In the genomic region with DNA sequence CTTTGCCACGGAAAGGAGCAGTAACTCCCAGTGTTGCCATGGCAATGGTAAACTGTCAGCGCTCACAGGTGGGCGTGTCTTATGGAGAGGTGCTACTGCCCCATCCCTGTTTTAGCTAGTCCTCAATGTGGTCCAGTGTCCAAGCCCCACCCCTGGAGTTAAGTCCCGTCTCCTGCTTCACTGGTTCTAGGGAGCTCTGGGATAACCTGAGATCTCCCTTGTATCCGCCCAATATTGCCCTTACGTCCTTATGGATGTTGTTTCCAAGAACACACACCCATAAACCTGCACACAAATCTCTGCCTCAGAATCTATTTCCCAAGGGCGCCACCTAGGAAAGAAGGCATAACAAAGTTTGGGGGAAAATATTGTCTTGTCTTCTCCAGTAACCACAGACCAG, we compare ENCODE assay signal across 10 cellular contexts.
DNase-seq lines count a peak whose midpoint lies in the region; ATAC-seq and TF ChIP-seq lines count a peak whose summit lies in the region.
"Had no signal": no experiment of that assay in that cellular context is flagged by ENCODE, and none has a peak within 500 bp of the region (broad histone marks: within the 10 kb centered on the region; RNA-seq: fewer than 3 reads in every experiment).

No MANE protein-coding gene starts in this region.

- 84 to 91% (median 88%) methylated on average over 7 of the region's 7 CpGs for WGBS in heart left ventricle, 4 donors
- WGBS in thymus = 67% methylated on average over 7 of the region's 7 CpGs
- 84% methylated on average over 7 of the region's 7 CpGs for whole genome bisulfite sequencing in hepatocyte (ENCODE audit: low lambda C conversion rate, missing lambda C conversion rate)

- H3K4me3 Mint-ChIP-seq in central memory CD8-positive, alpha-beta T cell = peak overlapping the region; percentile 74
- H3K4me3 Mint-ChIP-seq: dendritic cell treated with granulocyte-macrophage colony-stimulating factor and Interleukin-4, amounts not matched to agents 40 ng/mL and 50 ng/mL, for 4 days had no signal

- no peaks in the 10 kb centered on the region for H3K4me1 ChIP-seq in cardiac muscle cell (ENCODE audit: low read depth)
- H3K4me1 ChIP-seq in heart left ventricle = peaks cover 0 to 46% (median 18%) of the 10 kb centered on the region in 12 donors
- peaks cover 4% of the 10 kb centered on the region for H3K4me1 ChIP-seq in thymus (ENCODE audit: control insufficient read depth, insufficient read depth, low read length)
- no peaks in the 10 kb centered on the region for H3K4me1 ChIP-seq in hepatocyte (ENCODE audit: insufficient read depth)
- H3K4me1 ChIP-seq: pancreas had no signal

- no peak overlapping the region for H3K27ac ChIP-seq in cardiac muscle cell
- peak overlapping the region in 1 of 12 donors; percentile 70 for H3K27ac ChIP-seq in heart left ventricle
- peak overlapping the region; percentile 83 for H3K27ac ChIP-seq in KOPT-K1 (ENCODE audit: low read depth, low read length, poor library complexity, severe bottlenecking)
- peak overlapping the region; percentile 33 for H3K27ac ChIP-seq in thymus (ENCODE audit: low read depth)
- H3K27ac ChIP-seq in hepatocyte = no peak overlapping the region
- H3K27ac ChIP-seq: pancreas had no signal

- no peaks in the 10 kb centered on the region for H3K27me3 Mint-ChIP-seq in central memory CD8-positive, alpha-beta T cell
- H3K27me3 Mint-ChIP-seq: dendritic cell treated with granulocyte-macrophage colony-stimulating factor and Interleukin-4, amounts not matched to agents 40 ng/mL and 50 ng/mL, for 4 days had no signal

- H3K9me3 Mint-ChIP-seq in central memory CD8-positive, alpha-beta T cell = no peaks in the 10 kb centered on the region

- no peaks in the 10 kb centered on the region for H3K9me2 ChIP-seq in hepatocyte (replicated peaks; ENCODE audit: insufficient read depth)

- no peak overlapping the region for H3K4me2 ChIP-seq in hepatocyte

- no peak overlapping the region for H2AFZ ChIP-seq in hepatocyte

- H3K36me3 Mint-ChIP-seq in central memory CD8-positive, alpha-beta T cell (ENCODE audit: insufficient read depth) = no peaks in the 10 kb centered on the region

- no peak for DNase-seq in cardiac muscle cell (ENCODE audit: low read depth in 1 of 2, low spot score in 1 of 2)
- no peak for DNase-seq in heart left ventricle
- no peak for DNase-seq in central memory CD8-positive, alpha-beta T cell (ENCODE audit: low spot score in 2 of 2)
- DNase-seq in hepatocyte (ENCODE audit: low spot score) = no peak
- DNase-seq in germinal center (ENCODE audit: low spot score) = no peak
- DNase-seq: pancreas had no signal

- ATAC-seq in heart left ventricle = no peak
- no peak for ATAC-seq in central memory CD8-positive, alpha-beta T cell (replicated peaks; ENCODE audit: extremely low read depth, poor library complexity, severe bottlenecking)
- ATAC-seq in HG03135 (IDR thresholded peaks at IDR 0.05; ENCODE audit: unreplicated experiment) = no peak

- H3K4me1 Mint-ChIP-seq in central memory CD8-positive, alpha-beta T cell = peaks cover 37% of the 10 kb centered on the region

- peak overlapping the region; percentile 64 for H3K27ac Mint-ChIP-seq in central memory CD8-positive, alpha-beta T cell (ENCODE audit: low read depth)
- H3K27ac Mint-ChIP-seq: dendritic cell treated with granulocyte-macrophage colony-stimulating factor and Interleukin-4, amounts not matched to agents 40 ng/mL and 50 ng/mL, for 4 days had no signal

- no peak overlapping the region for H3K4me3 ChIP-seq in cardiac muscle cell
- no peak overlapping the region for H3K4me3 ChIP-seq in heart left ventricle
- H3K4me3 ChIP-seq in thymus (ENCODE audit: low read length) = no peak overlapping the region
- H3K4me3 ChIP-seq in hepatocyte = no peak overlapping the region
- H3K4me3 ChIP-seq: pancreas had no signal

- no peaks in the 10 kb centered on the region for H3K79me2 ChIP-seq in hepatocyte

- peak; percentile 18 for TF ChIP-seq CTCF in cardiac muscle cell (IDR thresholded peaks at IDR 0.05; ENCODE audit: low read depth, low read length)
- no peak for TF ChIP-seq CTCF in heart left ventricle (IDR thresholded peaks at IDR 0.05)
- no peak for TF ChIP-seq CTCF in hepatocyte (IDR thresholded peaks at IDR 0.05; ENCODE audit: poor library complexity)

- no peaks in the 10 kb centered on the region for H4K20me1 ChIP-seq in hepatocyte (ENCODE audit: insufficient read depth, poor library complexity, severe bottlenecking)

- TF ChIP-seq POLR2A in heart left ventricle (IDR thresholded peaks at IDR 0.05) = no peak

- H3K9me3 ChIP-seq in cardiac muscle cell (ENCODE audit: low read depth) = no peaks in the 10 kb centered on the region
- H3K9me3 ChIP-seq in heart left ventricle = peaks cover 0 to 10% (median 0%) of the 10 kb centered on the region in 12 donors
- no peaks in the 10 kb centered on the region for H3K9me3 ChIP-seq in KOPT-K1 (ENCODE audit: insufficient read depth, low read length, poor library complexity, severe bottlenecking)
- H3K9me3 ChIP-seq in thymus (ENCODE audit: control insufficient read depth) = no peaks in the 10 kb centered on the region
- H3K9me3 ChIP-seq in hepatocyte (ENCODE audit: low read depth) = no peaks in the 10 kb centered on the region
- H3K9me3 ChIP-seq: pancreas had no signal

- no peaks in the 10 kb centered on the region for H3K36me3 ChIP-seq in cardiac muscle cell
- H3K36me3 ChIP-seq in heart left ventricle = no peaks in the 10 kb centered on the region
- H3K36me3 ChIP-seq in KOPT-K1 (ENCODE audit: insufficient read depth, low read length) = no peaks in the 10 kb centered on the region
- H3K36me3 ChIP-seq in thymus (ENCODE audit: control insufficient read depth, insufficient read depth) = no peaks in the 10 kb centered on the region
- no peaks in the 10 kb centered on the region for H3K36me3 ChIP-seq in hepatocyte (replicated peaks; ENCODE audit: insufficient read depth, low read depth)
- H3K36me3 ChIP-seq: pancreas had no signal

- intact Hi-C loops in heart left ventricle (cut with DNase I) = no loop called here

- H3K27me3 ChIP-seq in cardiac muscle cell = no peaks in the 10 kb centered on the region
- no peaks in the 10 kb centered on the region for H3K27me3 ChIP-seq in heart left ventricle
- H3K27me3 ChIP-seq in thymus (ENCODE audit: control insufficient read depth, insufficient read depth) = no peaks in the 10 kb centered on the region
- no peaks in the 10 kb centered on the region for H3K27me3 ChIP-seq in hepatocyte
- H3K27me3 ChIP-seq: pancreas had no signal

Comparison
In these comparisons a context has a peak if more than half of its experiments do, and no peak if none do; other contexts are left out.
1. H3K27ac ChIP-seq: peak in KOPT-K1 (single experiment) and thymus (single experiment); none in cardiac muscle cell (single experiment) and hepatocyte (single experiment).